ENCODE assay signal across 13 cellular contexts in genomic region chr9:100087218-100087617, GRCh38. TPM values are rescaled to one million over a fixed set of nuclear protein-coding genes. Genes with fewer than 3 reads are reported as not detected.
DNase-seq lines count a peak whose midpoint lies in the region; ATAC-seq and TF ChIP-seq lines count a peak whose summit lies in the region.
"Had no signal": no experiment of that assay in that cellular context is flagged by ENCODE, and none has a peak within 500 bp of the region (broad histone marks: within the 10 kb centered on the region; RNA-seq: fewer than 3 reads in every experiment).

No MANE protein-coding gene starts in this region.

- peaks cover 48% of the 10 kb centered on the region for H3K4me1 Mint-ChIP-seq in activated CD4-positive, alpha-beta T cell treated with anti-CD3 and anti-CD28 coated beads, Interleukin-2, amount 10 ng/mL, durations not matched to agents 7 days and 5 days
- H3K4me1 Mint-ChIP-seq in natural killer cell, result peaks cover 67 to 68% of the 10 kb centered on the region in 2 donors
- H3K4me1 Mint-ChIP-seq in mesothelial cell of epicardium, result peaks cover 18% of the 10 kb centered on the region

- POLR2A ChIA-PET in activated CD4-positive, alpha-beta T cell treated with anti-CD3 and anti-CD28 coated beads, Interleukin-2, amount 10 ng/mL, durations not matched to agents 7 days and 5 days (lab: Charles Lee), result no interaction called here
- POLR2A ChIA-PET in OCI-LY7 (lab: Charles Lee), result interaction anchor here (0.5 to 8.9 kb wide), 11 partner anchors 8 to 579 kb away, joined by 3 to 108 read pairs (median 3); partner anchors contain the start of gene ERP44

- H3K79me2 ChIP-seq in OCI-LY7 (ENCODE audit: insufficient read depth, low read depth, low read length) (peaks cover 100% of the 10 kb centered on the region), MM.1S (ENCODE audit: low read length) (peaks cover 89% of the 10 kb centered on the region)

- no peak overlapping the region for H3K9ac ChIP-seq in MM.1S (ENCODE audit: low read length)

- H3K36me3 Mint-ChIP-seq in activated CD4-positive, alpha-beta T cell treated with anti-CD3 and anti-CD28 coated beads, Interleukin-2, amount 10 ng/mL, durations not matched to agents 7 days and 5 days (ENCODE audit: low read depth), result no peaks in the 10 kb centered on the region
- H3K36me3 Mint-ChIP-seq in natural killer cell, result no peaks in the 10 kb centered on the region
- no peaks in the 10 kb centered on the region for H3K36me3 Mint-ChIP-seq in mesothelial cell of epicardium

- intact Hi-C loops in OCI-LY7 (cut with micrococcal nuclease; ENCODE audit: unreplicated experiment) (no loop called here), natural killer cell (cut with micrococcal nuclease) (loop anchor here (10.0 kb wide), 1 partner anchor 268 kb away; the partner anchor contains the start of gene TEX10)

- in situ Hi-C loops in astrocyte of the cerebellum (cut with HindIII; ENCODE audit: low sequenced_read_pairs), result no loop called here

- H3F3A ChIP-seq in MM.1S (ENCODE audit: insufficient read depth, low read length), result peaks cover 21% of the 10 kb centered on the region

- TF ChIP-seq CTCF in OCI-LY7 (conservative IDR thresholded peaks at IDR 0.05; ENCODE audit: low read length) (no peak), astrocyte of the cerebellum (IDR thresholded peaks at IDR 0.05; ENCODE audit: low read depth, low read length, missing control alignments) (no peak), natural killer cell (IDR thresholded peaks at IDR 0.05) (no peak), MM.1S (IDR thresholded peaks at IDR 0.05; ENCODE audit: low read length) (no peak), mesothelial cell of epicardium (IDR thresholded peaks at IDR 0.05; ENCODE audit: unreplicated experiment) (no peak)

- H3K9me3 ChIP-seq in OCI-LY7 (ENCODE audit: low read length) (no peaks in the 10 kb centered on the region), MM.1S (replicated peaks; ENCODE audit: insufficient read depth, low read length) (no peaks in the 10 kb centered on the region)

- no TSS peak for BruUV-seq in OCI-LY7 (replicated peaks; lab: Mats Ljungman, UMichigan)

- H3K4me1 ChIP-seq in OCI-LY7 (ENCODE audit: insufficient read depth, low read length, poor library complexity, severe bottlenecking) (peaks cover 95% of the 10 kb centered on the region), MM.1S (ENCODE audit: low read length) (peaks cover 26% of the 10 kb centered on the region)

- H3K27me3 Mint-ChIP-seq in activated CD4-positive, alpha-beta T cell treated with anti-CD3 and anti-CD28 coated beads, Interleukin-2, amount 10 ng/mL, durations not matched to agents 7 days and 5 days, result no peaks in the 10 kb centered on the region
- no peaks in the 10 kb centered on the region for H3K27me3 Mint-ChIP-seq in natural killer cell (ENCODE audit: low read depth in 2 of 2)
- H3K27me3 Mint-ChIP-seq in mesothelial cell of epicardium (ENCODE audit: low read depth), result no peaks in the 10 kb centered on the region
- H3K27me3 Mint-ChIP-seq: stimulated activated naive B cell treated with anti-CD40 and anti-IgM and Interleukin-4, amounts not matched to agents 10 μg/mL and 1 μg/mL and 100 μg/mL, for 72 hours had no signal

- H2AFZ ChIP-seq in OCI-LY7 (ENCODE audit: low read length) (no peak overlapping the region), MM.1S (ENCODE audit: low read length) (no peak overlapping the region)

- peak overlapping the region; percentile 85 for H3K4me2 ChIP-seq in OCI-LY7 (ENCODE audit: low read length)
- H3K4me2 ChIP-seq in MM.1S (ENCODE audit: low read depth, low read length), result no peak overlapping the region

- peak overlapping the region; percentile 36 for H3K4me3 Mint-ChIP-seq in activated CD4-positive, alpha-beta T cell treated with anti-CD3 and anti-CD28 coated beads, Interleukin-2, amount 10 ng/mL, durations not matched to agents 7 days and 5 days
- H3K4me3 Mint-ChIP-seq in natural killer cell, result peak overlapping the region; percentile 85
- no peak overlapping the region for H3K4me3 Mint-ChIP-seq in mesothelial cell of epicardium
- H3K4me3 Mint-ChIP-seq: stimulated activated naive B cell treated with anti-CD40 and anti-IgM and Interleukin-4, amounts not matched to agents 10 μg/mL and 1 μg/mL and 100 μg/mL, for 72 hours had no signal

- peak in 2 of 3 donors; percentile 48 to 50 for ATAC-seq in natural killer cell
- ATAC-seq in esophagus mucosa, result no peak
- ATAC-seq: stimulated activated naive B cell treated with anti-CD40 and anti-IgM and Interleukin-4, amounts not matched to agents 10 μg/mL and 1 μg/mL and 100 μg/mL, for 72 hours had no signal

- peak overlapping the region; percentile 95 for H3K27ac ChIP-seq in OCI-LY7 (ENCODE audit: low read depth, low read length, poor library complexity, severe bottlenecking)
- H3K27ac ChIP-seq in MM.1S (ENCODE audit: low read length), result no peak overlapping the region
- H3K27ac ChIP-seq: dorsolateral prefrontal cortex had no signal

- H3K27me3 ChIP-seq in MM.1S (replicated peaks; ENCODE audit: insufficient read depth, low read length), result no peaks in the 10 kb centered on the region
- H3K27me3 ChIP-seq: dorsolateral prefrontal cortex had no signal

- no peak overlapping the region for H3K27ac Mint-ChIP-seq in activated CD4-positive, alpha-beta T cell treated with anti-CD3 and anti-CD28 coated beads, Interleukin-2, amount 10 ng/mL, durations not matched to agents 7 days and 5 days
- H3K27ac Mint-ChIP-seq in natural killer cell (peak overlapping the region; percentile 74 to 84), mesothelial cell of epicardium (no peak overlapping the region)

- no peaks in the 10 kb centered on the region for H3K9me3 Mint-ChIP-seq in activated CD4-positive, alpha-beta T cell treated with anti-CD3 and anti-CD28 coated beads, Interleukin-2, amount 10 ng/mL, durations not matched to agents 7 days and 5 days
- H3K9me3 Mint-ChIP-seq in natural killer cell (no peaks in the 10 kb centered on the region), mesothelial cell of epicardium (no peaks in the 10 kb centered on the region)
- H3K9me3 Mint-ChIP-seq: activated T-helper 1 cell treated with anti-CD3 and anti-CD28 coated beads, Interleukin-12 subunit alpha, Interleukin-12 subunit beta, Interleukin-2, Interleukin-4 antibody, amounts not matched to agents 30 ng/mL and 10 ng/mL and 1 ng/mL, durations not matched to agents 14 hours and 24 hours and 36 hours; stimulated activated naive B cell treated with anti-CD40 and anti-IgM and Interleukin-4, amounts not matched to agents 10 μg/mL and 1 μg/mL and 100 μg/mL, for 72 hours had no signal

- H3K9me2 ChIP-seq in OCI-LY7 (ENCODE audit: insufficient read depth, low read length) (no peaks in the 10 kb centered on the region), MM.1S (replicated peaks; ENCODE audit: insufficient read depth, low read length) (no peaks in the 10 kb centered on the region)

- H4K20me1 ChIP-seq in OCI-LY7 (ENCODE audit: insufficient read depth, low read length) (no peaks in the 10 kb centered on the region), MM.1S (ENCODE audit: insufficient read depth, low read length) (0 out of 2 replicates have a peak, but pooled peaks cover 6% of the 10 kb centered on the region)

- CTCF ChIA-PET in activated CD4-positive, alpha-beta T cell treated with anti-CD3 and anti-CD28 coated beads, Interleukin-2, amount 10 ng/mL, durations not matched to agents 7 days and 5 days (lab: Charles Lee), result interaction anchor here (0.6 to 1.2 kb wide), 2 partner anchors 15 to 79 kb away, joined by 3 read pairs; no protein-coding TSS in a partner anchor
- CTCF ChIA-PET in OCI-LY7 (lab: Charles Lee; ENCODE audit: unreplicated experiment), result no interaction called here

- no peak for DNase-seq in activated CD4-positive, alpha-beta T cell treated with anti-CD3 and anti-CD28 coated beads, Interleukin-2, amount 10 ng/mL, durations not matched to agents 7 days and 5 days
- DNase-seq in activated CD4-positive, alpha-beta T cell treated with anti-CD3 and anti-CD28 coated beads, Interleukin-2, amount 50 U/mL, for 4 hours, result no peak
- peak; percentile 64 for DNase-seq in OCI-LY7 (ENCODE audit: low spot score)
- peak; percentile 51 for DNase-seq in astrocyte of the cerebellum (ENCODE audit: low read depth)
- no peak for DNase-seq in natural killer cell
- no peak for DNase-seq in MM.1S
- DNase-seq in mesothelial cell of epicardium (ENCODE audit: low spot score in 2 of 2, unreplicated experiment in 2 of 2), result no peak
- DNase-seq: dorsolateral prefrontal cortex; NCI-H2227 treated with DMSO at 0.1 percent for 48 hours; stimulated activated CD4-positive, alpha-beta T cell treated with anti-CD3 and anti-CD28 coated beads, Interleukin-12 subunit alpha, Interleukin-12 subunit beta, amount 100 ng/mL, for 4 hours; stimulated activated naive B cell treated with anti-CD40 and anti-IgM and Interleukin-4, amounts not matched to agents 10 μg/mL and 1 μg/mL and 100 μg/mL, for 72 hours had no signal

- peaks cover 11% of the 10 kb centered on the region; the same call in 1 of the 2 replicates for H3K36me3 ChIP-seq in OCI-LY7 (ENCODE audit: insufficient read depth, low read length)
- H3K36me3 ChIP-seq in MM.1S (replicated peaks; ENCODE audit: insufficient read depth, low read length), result no peaks in the 10 kb centered on the region

- H3K4me3 ChIP-seq in OCI-LY7 (ENCODE audit: low read depth, low read length, poor library complexity, severe bottlenecking) (peak overlapping the region; percentile 43), astrocyte of the cerebellum (ENCODE audit: low read depth, low read length) (no peak overlapping the region), MM.1S (ENCODE audit: low read length) (no peak overlapping the region)
- H3K4me3 ChIP-seq: dorsolateral prefrontal cortex had no signal

RNA-seq across cellular contexts. Expression of gene ERP44, which starts 11.6 kb away (rescaled TPM):
- total RNA-seq in activated CD4-positive, alpha-beta T cell treated with anti-CD3 and anti-CD28 coated beads, Interleukin-2, amount 10 ng/mL, durations not matched to agents 7 days and 5 days, result 10 to 100 TPM; 16.9 to 18.8 TPM
- 15.0 and 19.3 TPM in 2 replicates for total RNA-seq in OCI-LY7 (2014; rRNA removed; shearing (Covaris generic))
- 27.3 and 28.1 TPM in 2 replicates for total RNA-seq in OCI-LY7 (2022)
- 10 to 100 TPM; 14.2 to 15.4 (median 15.1) TPM for total RNA-seq in natural killer cell
- 17.5 to 18.3 TPM (median 18.2 TPM) in 3 replicates for total RNA-seq in mesothelial cell of epicardium
- 14.2 TPM for total RNA-seq in esophagus mucosa

RNA-seq across cellular contexts. Expression of gene INVS, which starts 11.8 kb away (rescaled TPM):
- total RNA-seq in activated CD4-positive, alpha-beta T cell treated with anti-CD3 and anti-CD28 coated beads, Interleukin-2, amount 10 ng/mL, durations not matched to agents 7 days and 5 days, result 10 to 100 TPM; 15.8 to 16.9 TPM
- 30.7 and 33.1 TPM in 2 replicates for total RNA-seq in OCI-LY7 (2014; rRNA removed; shearing (Covaris generic))
- total RNA-seq in OCI-LY7 (2022), result 36.7 and 38.5 TPM in 2 replicates
- total RNA-seq in natural killer cell, result 10 to 100 TPM; 24.5 to 30.6 (median 27.4) TPM
- total RNA-seq in mesothelial cell of epicardium, result 24.7 to 27.6 TPM (median 26.0 TPM) in 3 replicates
- total RNA-seq in esophagus mucosa, result 8.6 TPM

Comparison
In these comparisons a context has a peak if more than half of its experiments do, and no peak if none do; other contexts are left out.
1. DNase-seq: peak in OCI-LY7 (single experiment) and astrocyte of the cerebellum (single experiment); none in activated CD4-positive, alpha-beta T cell treated with anti-CD3 and anti-CD28 coated beads, Interleukin-2, amount 10 ng/mL, durations not matched to agents 7 days and 5 days (single experiment), activated CD4-positive, alpha-beta T cell treated with anti-CD3 and anti-CD28 coated beads, Interleukin-2, amount 50 U/mL, for 4 hours (0 of 2), natural killer cell (single experiment), MM.1S (single experiment) and mesothelial cell of epicardium (0 of 2).
2. H3K27ac Mint-ChIP-seq: peak in natural killer cell (2 of 2); none in activated CD4-positive, alpha-beta T cell treated with anti-CD3 and anti-CD28 coated beads, Interleukin-2, amount 10 ng/mL, durations not matched to agents 7 days and 5 days (single experiment) and mesothelial cell of epicardium (single experiment).